ENCODE assay signal across 2 cellular contexts in the genomic region with DNA sequence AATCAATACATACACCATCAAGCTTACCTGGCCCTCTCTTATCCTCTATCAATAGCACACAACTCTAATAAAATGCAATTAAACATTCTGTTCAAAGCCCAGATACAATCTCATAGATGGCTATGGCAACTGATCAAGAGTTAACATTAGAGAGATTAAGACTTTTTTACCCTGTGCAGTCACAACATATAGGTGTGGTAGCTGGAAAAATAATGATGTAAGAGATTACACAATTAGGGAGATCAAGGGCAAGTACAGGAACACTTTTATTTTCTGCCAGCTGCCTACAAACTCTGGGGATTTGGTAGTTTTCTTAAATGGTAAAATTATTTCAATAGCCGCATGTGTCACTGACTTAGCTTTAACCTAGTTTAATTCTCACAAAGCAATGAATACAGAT. TPM values are rescaled to one million over a fixed set of nuclear protein-coding genes. Genes with fewer than 3 reads are reported as not detected.
"Had no signal": no experiment of that assay in that cellular context is flagged by ENCODE, and none has a peak within 500 bp of the region (broad histone marks: within the 10 kb centered on the region; RNA-seq: fewer than 3 reads in every experiment).

No MANE protein-coding gene starts in this region.

RNA-seq across cellular contexts. Expression of a gene that starts 42.8 kb away (rescaled TPM):
- total RNA-seq: mesenteric fat pad; naive thymus-derived CD8-positive, alpha-beta T cell had no signal
- polyA plus RNA-seq: naive thymus-derived CD8-positive, alpha-beta T cell had no signal
